ENCODE assay signal across 9 cellular contexts in genomic region chr9:23851024-23851629, GRCh38. TPM values are rescaled to one million over a fixed set of nuclear protein-coding genes. Genes with fewer than 3 reads are reported as not detected.
DNase-seq lines count a peak whose midpoint lies in the region; ATAC-seq, FAIRE-seq and TF ChIP-seq lines count a peak whose summit lies in the region.
"Had no signal": no experiment of that assay in that cellular context is flagged by ENCODE, and none has a peak within 500 bp of the region (broad histone marks: within the 10 kb centered on the region; RNA-seq: fewer than 3 reads in every experiment).

No MANE protein-coding gene starts in this region.

- peak overlapping the region; percentile 46 for H2AFZ ChIP-seq in endothelial cell of umbilical vein (ENCODE audit: low read depth, low read length)

- no peaks in the 10 kb centered on the region for H4K20me1 ChIP-seq in endothelial cell of umbilical vein (replicated peaks; ENCODE audit: control insufficient read depth, extremely low read depth, insufficient read depth, low read length)

- H3K27me3 ChIP-seq in endothelial cell of umbilical vein (ENCODE audit: control insufficient read depth in 2 of 2, insufficient read depth in 2 of 2, low read length in 2 of 2), result peaks cover 0 to 18% of the 10 kb centered on the region in 2 experiments
- no peaks in the 10 kb centered on the region for H3K27me3 ChIP-seq in effector memory CD4-positive, alpha-beta T cell (replicated peaks; ENCODE audit: control insufficient read depth, insufficient read depth, low read length, poor library complexity, severe bottlenecking)

- no peak for FAIRE-seq in endothelial cell of umbilical vein (lab: Jason Lieb, UNC)

- no peaks in the 10 kb centered on the region for H3K4me1 ChIP-seq in endothelial cell of umbilical vein (ENCODE audit: control insufficient read depth, extremely low read depth, insufficient read depth, low read length)
- no peaks in the 10 kb centered on the region for H3K4me1 ChIP-seq in effector memory CD4-positive, alpha-beta T cell (ENCODE audit: control insufficient read depth, insufficient read depth, low read length, poor library complexity, severe bottlenecking)

- TF ChIP-seq CTCF in AG04449 (IDR thresholded peaks at IDR 0.05; ENCODE audit: insufficient read depth, low read length, missing control alignments), result no peak
- no peak for TF ChIP-seq CTCF in endothelial cell of umbilical vein (IDR thresholded peaks at IDR 0.05; ENCODE audit: extremely low read depth in 1 of 2, insufficient read depth in 1 of 2, low read depth in 1 of 2, low read length in 2 of 2)
- no peak for TF ChIP-seq CTCF in nephron (IDR thresholded peaks at IDR 0.05; ENCODE audit: unreplicated experiment in 3 of 3)

- no peak for TF ChIP-seq POLR2A in endothelial cell of umbilical vein (IDR thresholded peaks at IDR 0.05; ENCODE audit: low read depth, low read length)

- H3K9ac ChIP-seq in endothelial cell of umbilical vein (replicated peaks; ENCODE audit: extremely low read depth, insufficient read depth, low read length), result no peak overlapping the region

- BruUV-seq in endothelial cell of umbilical vein (replicated peaks; lab: Mats Ljungman, UMichigan), result no TSS peak

- DNase-seq in AG04449 (ENCODE audit: low read depth, low spot score), result no peak
- peak; percentile 22 for DNase-seq in NCI-H128 (lab: John Stamatoyannopoulos, UW; ENCODE audit: unreplicated experiment)
- DNase-seq in endothelial cell of umbilical vein (ENCODE audit: low read depth, low spot score), result no peak
- DNase-seq in stimulated activated naive CD8-positive, alpha-beta T cell treated with anti-CD3 and anti-CD28 coated beads, Interleukin-15, amount 100 ng/mL, for 72 hours, result no peak
- DNase-seq in activated CD4-positive, alpha-beta T cell treated with anti-CD3 and anti-CD28 coated beads for 1 hour, result no peak
- no peak for DNase-seq in effector memory CD4-positive, alpha-beta T cell
- DNase-seq: T-cell had no signal

- peak overlapping the region; percentile 87 to 97 (median 89) for H3K4me3 Mint-ChIP-seq in nephron
- H3K4me3 Mint-ChIP-seq in stimulated activated naive CD8-positive, alpha-beta T cell treated with anti-CD3 and anti-CD28 coated beads, Interleukin-15, amount 100 ng/mL, for 72 hours, result no peak overlapping the region
- H3K4me3 Mint-ChIP-seq: T-cell had no signal

- peaks cover 48% of the 10 kb centered on the region for H3K27me3 Mint-ChIP-seq in nephron (ENCODE audit: low read depth)
- peaks cover 34% of the 10 kb centered on the region for H3K27me3 Mint-ChIP-seq in stimulated activated naive CD8-positive, alpha-beta T cell treated with anti-CD3 and anti-CD28 coated beads, Interleukin-15, amount 100 ng/mL, for 72 hours

- H3K79me2 ChIP-seq in endothelial cell of umbilical vein (ENCODE audit: control insufficient read depth, insufficient read depth, low read length), result no peaks in the 10 kb centered on the region

- peak overlapping the region in 1 of 3 experiments; percentile 50 for H3K27ac Mint-ChIP-seq in nephron
- H3K27ac Mint-ChIP-seq in stimulated activated naive CD8-positive, alpha-beta T cell treated with anti-CD3 and anti-CD28 coated beads, Interleukin-15, amount 100 ng/mL, for 72 hours, result no peak overlapping the region
- H3K27ac Mint-ChIP-seq: T-cell had no signal

- ATAC-seq in GM21528 (IDR thresholded peaks at IDR 0.05; ENCODE audit: low FRiP score, unreplicated experiment), result no peak
- ATAC-seq in stimulated activated naive CD8-positive, alpha-beta T cell treated with anti-CD3 and anti-CD28 coated beads, Interleukin-15, amount 100 ng/mL, for 72 hours, result no peak
- ATAC-seq: T-cell had no signal

- H3K4me1 Mint-ChIP-seq in nephron, result peaks cover 22% of the 10 kb centered on the region
- peaks cover 6% of the 10 kb centered on the region for H3K4me1 Mint-ChIP-seq in stimulated activated naive CD8-positive, alpha-beta T cell treated with anti-CD3 and anti-CD28 coated beads, Interleukin-15, amount 100 ng/mL, for 72 hours

- no peaks in the 10 kb centered on the region for H3K36me3 Mint-ChIP-seq in nephron (ENCODE audit: low read depth)
- H3K36me3 Mint-ChIP-seq: T-cell had no signal

- POLR2A ChIA-PET in AG04449 (lab: Yijun Ruan, JAX), result no interaction called here
- POLR2A ChIA-PET in endothelial cell of umbilical vein (lab: Charles Lee), result no interaction called here

- H3K36me3 ChIP-seq in endothelial cell of umbilical vein (ENCODE audit: control insufficient read depth in 2 of 2, extremely low read depth in 1 of 2, insufficient read depth in 2 of 2, low read length in 2 of 2), result no peaks in the 10 kb centered on the region
- H3K36me3 ChIP-seq in effector memory CD4-positive, alpha-beta T cell (ENCODE audit: control insufficient read depth, insufficient read depth, low read length), result no peaks in the 10 kb centered on the region

- H3K4me2 ChIP-seq in endothelial cell of umbilical vein (ENCODE audit: insufficient read depth, low read length), result no peak overlapping the region

- H3K9me1 ChIP-seq in endothelial cell of umbilical vein (replicated peaks; ENCODE audit: control insufficient read depth, extremely low read depth, insufficient read depth, low read length), result no peaks in the 10 kb centered on the region

- no peaks in the 10 kb centered on the region for H3K9me3 ChIP-seq in endothelial cell of umbilical vein (replicated peaks; ENCODE audit: control insufficient read depth, insufficient read depth, low read length)
- no peaks in the 10 kb centered on the region for H3K9me3 ChIP-seq in effector memory CD4-positive, alpha-beta T cell (ENCODE audit: control insufficient read depth, low read length)

- dilution Hi-C loops in endothelial cell of umbilical vein (cut with MboI; ENCODE audit: extremely low pct_ligation_motif_present, low sequenced_read_pairs), result no loop called here

- CTCF ChIA-PET in AG04449 (lab: Yijun Ruan, JAX) (no interaction called here), endothelial cell of umbilical vein (lab: Charles Lee) (no interaction called here)

- intact Hi-C loops in endothelial cell of umbilical vein (cut with micrococcal nuclease), result no loop called here

- no peak overlapping the region for H3K27ac ChIP-seq in endothelial cell of umbilical vein (ENCODE audit: insufficient read depth, low read depth, low read length)
- H3K27ac ChIP-seq in effector memory CD4-positive, alpha-beta T cell (ENCODE audit: insufficient read depth, low read length, poor library complexity, severe bottlenecking), result no peak overlapping the region

- peak overlapping the region; percentile 34 for H3K4me3 ChIP-seq in AG04449 (ENCODE audit: low read depth, low read length)
- H3K4me3 ChIP-seq in endothelial cell of umbilical vein (replicated peaks in 1 of 3; ENCODE audit: insufficient read depth in 1 of 3, low read depth in 1 of 3, low read length in 3 of 3), result no peak overlapping the region
- H3K4me3 ChIP-seq in effector memory CD4-positive, alpha-beta T cell (ENCODE audit: insufficient read depth, low read depth, low read length, poor library complexity, severe bottlenecking), result no peak overlapping the region

- no peaks in the 10 kb centered on the region for H3K9me3 Mint-ChIP-seq in nephron
- peaks cover 0 to 13% of the 10 kb centered on the region in 2 donors for H3K9me3 Mint-ChIP-seq in stimulated activated naive CD8-positive, alpha-beta T cell treated with anti-CD3 and anti-CD28 coated beads, Interleukin-15, amount 100 ng/mL, for 72 hours

TF ChIP-seq in endothelial cell of umbilical vein, 7 proteins besides CTCF, POLR2A, EP300 and RAD21:
- TF ChIP-seq FOS (IDR thresholded peaks at IDR 0.05; ENCODE audit: borderline replicate concordance, insufficient read depth, low read length) (no peak), EZH2 (IDR thresholded peaks at IDR 0.05; ENCODE audit: borderline replicate concordance, low read depth, low read length, severe bottlenecking) (peak; percentile 34), GATA2 (IDR thresholded peaks at IDR 0.05; ENCODE audit: insufficient read depth, insufficient read length, low read depth, low read length) (no peak)
TF ChIP-seq in endothelial cell of umbilical vein: peak in this region for 1.

RNA-seq across cellular contexts. Expression of gene ELAVL2, which starts 25.1 kb away (rescaled TPM):
- total RNA-seq in endothelial cell of umbilical vein, result 0.18 and 0.20 TPM in 2 replicates
- 0.03 and 0.06 TPM in 2 replicates for polyA plus RNA-seq in endothelial cell of umbilical vein
- polyA plus RNA-seq in endothelial cell of umbilical vein (2011; cell fraction: cytosol; rRNA removed), result 0.01 and 0.08 TPM in 2 replicates
- polyA plus RNA-seq in endothelial cell of umbilical vein (2011; cell fraction: nucleus; rRNA removed), result 0.11 and 0.31 TPM in 2 replicates
- polyA plus RNA-seq in endothelial cell of umbilical vein (2012), result 0.10 and 0.23 TPM in 2 replicates
- polyA minus RNA-seq in endothelial cell of umbilical vein, result 0.07 and 0.15 TPM in 2 replicates
- polyA minus RNA-seq in endothelial cell of umbilical vein (2011; cell fraction: cytosol; rRNA and poly(A)+ RNA removed), result not detected
- polyA minus RNA-seq in endothelial cell of umbilical vein (2011; cell fraction: nucleus; rRNA and poly(A)+ RNA removed), result 0.38 and 1.9 TPM in 2 replicates

Comparison
In these comparisons a context has a peak if more than half of its experiments do, and no peak if none do; other contexts are left out.
1. H3K4me3 Mint-ChIP-seq: peak in nephron (3 of 3); none in stimulated activated naive CD8-positive, alpha-beta T cell treated with anti-CD3 and anti-CD28 coated beads, Interleukin-15, amount 100 ng/mL, for 72 hours (0 of 2).